ENCODE assay signal across 1 cellular context in genomic region chr5:158286827-158287226, GRCh38.
A peak's percentile ranks its signal among the peaks of the same experiment; 100 is the strongest.
TF ChIP-seq lines count a peak whose summit lies in the region.

No MANE protein-coding gene starts in this region.

TF ChIP-seq in K562, 482 proteins besides CTCF, POLR2A, EP300 and RAD21 (continued from another document):
- TF ChIP-seq MCM2 (IDR thresholded peaks at IDR 0.05; ENCODE audit: low read depth) = no peak
- peak; percentile 34; the same call in 1 of the 2 replicates for TF ChIP-seq USF2 (CRISPR knock-in tag; IDR thresholded peaks at IDR 0.05)
- no peak for TF ChIP-seq FOXP4 (CRISPR knock-in tag; IDR thresholded peaks at IDR 0.05; ENCODE audit: borderline replicate concordance)
- no peak for TF ChIP-seq FOXA3 (CRISPR knock-in tag; conservative IDR thresholded peaks at IDR 0.05 in 1 of 2, IDR thresholded peaks at IDR 0.05 in 1 of 2)
- TF ChIP-seq C11orf30 (IDR thresholded peaks at IDR 0.05; ENCODE audit: low read depth) = no peak
